8 cellular contexts compared by ENCODE assay signal in genomic region chr4:17347445-17347844, GRCh38.
DNase-seq lines count a peak whose midpoint lies in the region; ATAC-seq and TF ChIP-seq lines count a peak whose summit lies in the region.

No MANE protein-coding gene starts in this region.

- no peak overlapping the region for H2BK15ac ChIP-seq in H9 (ENCODE audit: low read depth, low read length)

- CTCF ChIA-PET in naive thymus-derived CD4-positive, alpha-beta T cell (lab: Charles Lee) = interaction anchor here (1.0 to 1.7 kb wide), 4 partner anchors 9 to 201 kb away, joined by 3 to 4 read pairs (median 4); no protein-coding TSS in a partner anchor

- TF ChIP-seq CTCF in DOHH2 (IDR thresholded peaks at IDR 0.05; ENCODE audit: low read depth, low read length, poor library complexity, severe bottlenecking) (peak; percentile 66), H9 (conservative IDR thresholded peaks at IDR 0.05) (peak; percentile 74), RWPE2 (IDR thresholded peaks at IDR 0.05; ENCODE audit: poor library complexity, severe bottlenecking) (peak; percentile 37)

- H3K27me3 ChIP-seq in DOHH2 (ENCODE audit: control insufficient read depth, low read length) (no peaks in the 10 kb centered on the region), H9 (ENCODE audit: insufficient read depth, low read length) (no peaks in the 10 kb centered on the region), RWPE2 (ENCODE audit: insufficient read depth, poor library complexity, severe bottlenecking) (peaks cover 4% of the 10 kb centered on the region)
- no peaks in the 10 kb centered on the region for H3K27me3 ChIP-seq in naive thymus-derived CD4-positive, alpha-beta T cell (ENCODE audit: control insufficient read depth in 2 of 2, insufficient read depth in 2 of 2, low read length in 2 of 2)

- H3K4me1 ChIP-seq in DOHH2 (ENCODE audit: control insufficient read depth, low read length) (no peaks in the 10 kb centered on the region), H9 (ENCODE audit: insufficient read depth, low read length) (no peaks in the 10 kb centered on the region; the same call in 1 of the 2 replicates), RWPE2 (ENCODE audit: insufficient read depth, poor library complexity, severe bottlenecking) (no peaks in the 10 kb centered on the region)
- no peaks in the 10 kb centered on the region for H3K4me1 ChIP-seq in naive thymus-derived CD4-positive, alpha-beta T cell (ENCODE audit: control insufficient read depth in 2 of 2, insufficient read depth in 2 of 2, low read length in 2 of 2)

- no peaks in the 10 kb centered on the region for H3F3A ChIP-seq in DOHH2 (ENCODE audit: control insufficient read depth, insufficient read depth)

- H3K79me1 ChIP-seq in H9 (ENCODE audit: insufficient read depth, low read depth, low read length, poor library complexity, severe bottlenecking) = no peaks in the 10 kb centered on the region

- no peak overlapping the region for H4K8ac ChIP-seq in H9 (replicated peaks; ENCODE audit: insufficient read length, low read depth, low read length)

- H3K27me3 Mint-ChIP-seq in H9 (ENCODE audit: low read depth) = peaks cover 1% of the 10 kb centered on the region
- H3K27me3 Mint-ChIP-seq in naive thymus-derived CD4-positive, alpha-beta T cell = peaks cover 0 to 6% (median 0%) of the 10 kb centered on the region in 5 donors

- H2BK12ac ChIP-seq in H9 (ENCODE audit: insufficient read length, low read depth, low read length) = no peak overlapping the region

- no peaks in the 10 kb centered on the region for H3K79me2 ChIP-seq in DOHH2 (ENCODE audit: control insufficient read depth, low read length)
- no peaks in the 10 kb centered on the region for H3K79me2 ChIP-seq in H9 (ENCODE audit: insufficient read depth, low read length)

- no peak overlapping the region; a peak in 1 of 7 replicates for H3K27ac Mint-ChIP-seq in H9
- H3K27ac Mint-ChIP-seq in naive thymus-derived CD4-positive, alpha-beta T cell = no peak overlapping the region

- no peaks in the 10 kb centered on the region for H3K36me3 ChIP-seq in DOHH2 (ENCODE audit: control insufficient read depth, low read length)
- H3K36me3 ChIP-seq in RWPE2 (ENCODE audit: low read depth) = no peaks in the 10 kb centered on the region
- H3K36me3 ChIP-seq in naive thymus-derived CD4-positive, alpha-beta T cell (ENCODE audit: control insufficient read depth in 2 of 3, insufficient read depth in 3 of 3, low read length in 3 of 3) = no peaks in the 10 kb centered on the region

- POLR2A ChIA-PET in naive thymus-derived CD4-positive, alpha-beta T cell (lab: Charles Lee) = no interaction called here

- H2BK120ac ChIP-seq in H9 (ENCODE audit: low read depth, low read length, poor library complexity, severe bottlenecking) = no peak overlapping the region

- no CpG with 5 or more reads among the region's 2 CpGs for WGBS in H9 (ENCODE audit: extremely low coverage, insufficient read length, low lambda C conversion rate)

- no peak overlapping the region for H3T11ph ChIP-seq in H9 (ENCODE audit: low read length)

- H3K9me3 ChIP-seq in DOHH2 (ENCODE audit: control insufficient read depth, insufficient read depth, low read length) = no peaks in the 10 kb centered on the region
- peaks cover 4% of the 10 kb centered on the region for H3K9me3 ChIP-seq in H9 (ENCODE audit: control insufficient read depth, low read depth, low read length)
- H3K9me3 ChIP-seq in RWPE2 (ENCODE audit: severe bottlenecking) = no peaks in the 10 kb centered on the region
- H3K9me3 ChIP-seq in naive thymus-derived CD4-positive, alpha-beta T cell (ENCODE audit: control insufficient read depth in 2 of 3, low read length in 3 of 3) = no peaks in the 10 kb centered on the region

- no peak overlapping the region for H2BK20ac ChIP-seq in H9 (ENCODE audit: low read depth, low read length, poor library complexity, severe bottlenecking)

- no peak overlapping the region for H3K4me3 Mint-ChIP-seq in H9
- no peak overlapping the region for H3K4me3 Mint-ChIP-seq in naive thymus-derived CD4-positive, alpha-beta T cell

- H3K4me2 ChIP-seq in DOHH2 (ENCODE audit: low read length) = no peak overlapping the region
- H3K4me2 ChIP-seq in H9 (ENCODE audit: insufficient read depth, insufficient read length, low read length) = no peak overlapping the region

- no peak overlapping the region for H3K23ac ChIP-seq in H9 (ENCODE audit: insufficient read length, low read depth, low read length)

- H3K4ac ChIP-seq in H9 (ENCODE audit: low read depth, low read length) = no peak overlapping the region

- H2AK5ac ChIP-seq in H9 (ENCODE audit: insufficient read length, low read length) = no peak overlapping the region

- no peak overlapping the region for H4K91ac ChIP-seq in H9 (ENCODE audit: insufficient read length, low read depth, low read length)

- H3K27ac ChIP-seq in DOHH2 (ENCODE audit: low read depth, low read length) (no peak overlapping the region), H9 (ENCODE audit: insufficient read length, low read depth, low read length) (no peak overlapping the region), RWPE2 (ENCODE audit: poor library complexity, severe bottlenecking) (no peak overlapping the region)
- H3K27ac ChIP-seq in naive thymus-derived CD4-positive, alpha-beta T cell (ENCODE audit: low read depth, low read length) = no peak overlapping the region

- no peak overlapping the region for H2AFZ ChIP-seq in H9 (ENCODE audit: low read length)

- intact Hi-C loops in naive thymus-derived CD4-positive, alpha-beta T cell (cut with micrococcal nuclease) = loop anchor here (1.0 to 10.0 kb wide), 5 partner anchors 11 to 1247 kb away; no protein-coding TSS in a partner anchor

- H3K9me2 ChIP-seq in DOHH2 (replicated peaks; ENCODE audit: control insufficient read depth, low read length) = no peaks in the 10 kb centered on the region

- no peak for ATAC-seq in RWPE2 (ENCODE audit: low read depth)
- ATAC-seq in naive thymus-derived CD4-positive, alpha-beta T cell = peak; percentile 40
- no peak for ATAC-seq in GM19324 (IDR thresholded peaks at IDR 0.05; ENCODE audit: low FRiP score, unreplicated experiment)
- no peak for ATAC-seq in GM18520 (IDR thresholded peaks at IDR 0.05; ENCODE audit: unreplicated experiment)

- no peak overlapping the region for H3K18ac ChIP-seq in H9 (ENCODE audit: insufficient read length, low read depth, low read length)

- peaks cover 0 to 7% of the 10 kb centered on the region in 2 experiments; a peak in 2 of 5 replicates for H3K9me3 Mint-ChIP-seq in H9
- H3K9me3 Mint-ChIP-seq in naive thymus-derived CD4-positive, alpha-beta T cell = peaks cover 0 to 3% (median 0%) of the 10 kb centered on the region in 11 donors

- H4K20me1 ChIP-seq in DOHH2 (ENCODE audit: control insufficient read depth, insufficient read depth, low read depth, low read length) (no peaks in the 10 kb centered on the region), H9 (ENCODE audit: control insufficient read depth, insufficient read depth, insufficient read length) (no peaks in the 10 kb centered on the region)

- H3K56ac ChIP-seq in H9 (ENCODE audit: insufficient read length, low read depth, low read length) = no peak overlapping the region

- H4K5ac ChIP-seq in H9 (ENCODE audit: insufficient read length, low read depth, low read length) = no peak overlapping the region

- DNase-seq in H9 (peak; percentile 56), RWPE2 (ENCODE audit: low spot score) (no peak), dedifferentiated amniotic fluid mesenchymal stem cell (ENCODE audit: extremely low spot score) (peak; percentile 17), NCI-H446 treated with DMSO at 0.1 percent for 48 hours (lab: John Stamatoyannopoulos, UW) (no peak)
- DNase-seq in naive thymus-derived CD4-positive, alpha-beta T cell = peak in 6 of 9 donors; percentile 14 to 34 (median 20)

- H3K23me2 ChIP-seq in H9 (ENCODE audit: insufficient read length, low read depth, low read length, poor library complexity, severe bottlenecking) = no peaks in the 10 kb centered on the region

- H3K9ac ChIP-seq in H9 (ENCODE audit: extremely low read depth, insufficient read length, low read length) = no peak overlapping the region

- H3K4me1 Mint-ChIP-seq in H9 = peaks cover 22 to 23% of the 10 kb centered on the region in 2 experiments
- H3K4me1 Mint-ChIP-seq in naive thymus-derived CD4-positive, alpha-beta T cell = no peaks in the 10 kb centered on the region

- H3K4me3 ChIP-seq in DOHH2 (ENCODE audit: low read length) = no peak overlapping the region
- H3K4me3 ChIP-seq in RWPE2 (ENCODE audit: severe bottlenecking) = no peak overlapping the region
- no peak overlapping the region for H3K4me3 ChIP-seq in naive thymus-derived CD4-positive, alpha-beta T cell (ENCODE audit: low read length)

- no peak overlapping the region for H2BK5ac ChIP-seq in H9 (ENCODE audit: insufficient read length, low read length)

- H3K36me3 Mint-ChIP-seq in H9 (ENCODE audit: insufficient read depth in 1 of 3, low read depth in 3 of 3) = peaks cover 0 to 4% (median 0%) of the 10 kb centered on the region in 3 experiments; a peak in 2 of 7 replicates
- no peaks in the 10 kb centered on the region for H3K36me3 Mint-ChIP-seq in naive thymus-derived CD4-positive, alpha-beta T cell

- no peak overlapping the region for H3K14ac ChIP-seq in H9 (ENCODE audit: insufficient read depth, low read length)

Comparison
In these comparisons a context has a peak if more than half of its experiments do, and no peak if none do; other contexts are left out.
1. DNase-seq: peak in H9 (single experiment), dedifferentiated amniotic fluid mesenchymal stem cell (single experiment) and naive thymus-derived CD4-positive, alpha-beta T cell (6 of 9); none in RWPE2 (single experiment) and NCI-H446 treated with DMSO at 0.1 percent for 48 hours (single experiment).
2. Peak in every context shown above with its lines, with median percentiles within 50 percentile points of each other: CTCF ChIP-seq.